32 cellular contexts compared by ENCODE assay signal in the genomic region with DNA sequence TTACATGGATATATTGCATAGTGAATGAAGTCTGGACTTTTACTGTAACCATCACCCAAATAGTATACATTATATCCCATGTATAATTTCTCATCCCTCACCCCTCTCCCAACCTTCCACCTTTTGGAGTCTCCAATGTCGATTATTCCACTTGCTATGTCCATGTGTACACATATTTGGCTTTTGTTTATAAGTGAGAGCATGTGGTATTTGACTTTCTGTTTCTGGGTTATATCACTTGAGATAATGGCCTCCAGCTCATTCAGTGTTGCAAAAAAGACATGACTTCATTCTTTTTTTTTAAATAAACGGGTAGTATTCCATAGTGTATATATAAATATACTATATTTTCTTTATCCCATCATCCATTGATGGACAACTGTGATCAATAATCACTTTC.
"Had no signal": no experiment of that assay in that cellular context is flagged by ENCODE, and none has a peak within 500 bp of the region (broad histone marks: within the 10 kb centered on the region; RNA-seq: fewer than 3 reads in every experiment).

No MANE protein-coding gene starts in this region.

- H3K4me3 ChIP-seq: adrenal gland, ascending aorta, cardiac muscle cell had no signal

- ATAC-seq: activated CD8-positive, alpha-beta T cell treated with anti-CD3 and anti-CD28 coated beads for 36 hours; activated naive CD4-positive, alpha-beta T cell treated with anti-CD3 and anti-CD28 coated beads, Interleukin-2, amount 50 U/mL, for 72 hours; activated T-cell treated with anti-CD3 and anti-CD28 coated beads, Interleukin-2, amount 50 U/mL, for 4 hours; activated T-cell treated with anti-CD3 and anti-CD28 coated beads, Interleukin-2, amount 50 U/mL, for 72 hours; activated T-helper 17 cell treated with anti-CD3 and anti-CD28 coated beads, Interleukin-2, amount 50 U/mL, for 72 hours had no signal

- H3K27me3 ChIP-seq: adrenal gland, ascending aorta, cardiac muscle cell had no signal

- H3K4me1 ChIP-seq: adrenal gland, ascending aorta had no signal

- DNase-seq: activated B cell treated with CpG ODN at 0.5 μM for 24 hours; activated CD4-positive, alpha-beta memory T cell treated with anti-CD3 and anti-CD28 coated beads for 36 hours; activated CD4-positive, alpha-beta T cell treated with anti-CD3 and anti-CD28 coated beads for 4 hours; activated CD4-positive, alpha-beta T cell treated with anti-CD3 and anti-CD28 coated beads, Interleukin-2, amount 10 ng/mL, durations not matched to agents 24 days and 14 days; activated CD4-positive, alpha-beta T cell treated with anti-CD3 and anti-CD28 coated beads, Interleukin-2, amount 50 U/mL, for 1 hour; activated CD4-positive, alpha-beta T cell treated with anti-CD3 and anti-CD28 coated beads, Interleukin-2, amount 50 U/mL, for 4 hours; activated CD4-positive, CD25-positive, alpha-beta regulatory T cell treated with anti-CD3 and anti-CD28 coated beads, Interleukin-2, amount 50 U/mL, for 72 hours; activated CD8-positive, alpha-beta memory T cell treated with anti-CD3 and anti-CD28 coated beads, Interleukin-2, amount 50 U/mL, for 4 hours; activated CD8-positive, alpha-beta T cell treated with anti-CD3 and anti-CD28 coated beads for 36 hours; activated effector memory CD4-positive, alpha-beta T cell treated with anti-CD3 and anti-CD28 coated beads, Interleukin-2, amount 50 U/mL, for 16 hours; activated gamma-delta T cell treated with Interleukin-2 at 50 U/mL for 16 hours; activated naive CD4-positive, alpha-beta T cell; activated naive CD4-positive, alpha-beta T cell treated with anti-CD3 and anti-CD28 coated beads for 36 hours; activated naive CD4-positive, alpha-beta T cell treated with anti-CD3 and anti-CD28 coated beads, Interleukin-2, amount 50 U/mL, for 16 hours; activated naive CD8-positive, alpha-beta T cell treated with anti-CD3 and anti-CD28 coated beads for 36 hours; activated T-cell treated with anti-CD3 and anti-CD28 coated beads for 4 hours; activated T-cell treated with anti-CD3 and anti-CD28 coated beads, Interleukin-2, amount 50 U/mL, for 1 hour; activated T-cell treated with anti-CD3 and anti-CD28 coated beads, Interleukin-2, amount 50 U/mL, for 4 hours; activated T-cell treated with anti-CD3 and anti-CD28 coated beads, Interleukin-2, amount 50 U/mL, for 72 hours; adrenal gland; amygdala; anterior cingulate cortex; caudate nucleus; cerebellar nuclear complex; T-helper 1 cell; T-helper 2 cell; T-helper 9 cell had no signal

- H3K27ac ChIP-seq: adrenal gland, ascending aorta, cardiac muscle cell, VCaP had no signal

- H3K36me3 ChIP-seq: adrenal gland, ascending aorta, cardiac muscle cell had no signal
